Comparison of ENCODE assay signal across 8 cellular contexts in genomic region chr10:16995867-16996529, GRCh38.
DNase-seq lines count a peak whose midpoint lies in the region; ATAC-seq and TF ChIP-seq lines count a peak whose summit lies in the region.

No MANE protein-coding gene starts in this region.

- H3K27me3 ChIP-seq in esophagus muscularis mucosa (no peaks in the 10 kb centered on the region), dorsolateral prefrontal cortex (peaks cover 0 to 9% (median 0%) of the 10 kb centered on the region in 45 donors)

- intact Hi-C loops in esophagus muscularis mucosa (cut with DNase I), result no loop called here
- intact Hi-C loops in dorsolateral prefrontal cortex (cut with DNase I), result no loop called here

- peaks cover 50% of the 10 kb centered on the region for H3K4me1 Mint-ChIP-seq in osteocyte (ENCODE audit: unreplicated experiment)

- peak; percentile 73 for ATAC-seq in SK-N-SH treated with all-trans-retinoic acid at 6 μM for 48 hours
- no peak for ATAC-seq in HG03520 (IDR thresholded peaks at IDR 0.05; ENCODE audit: unreplicated experiment)

- peaks cover 18 to 46% (median 38%) of the 10 kb centered on the region in 4 donors for H3K4me1 ChIP-seq in esophagus muscularis mucosa

- no peaks in the 10 kb centered on the region for H3K27me3 Mint-ChIP-seq in osteocyte (ENCODE audit: unreplicated experiment)

- no peaks in the 10 kb centered on the region for H3K9me3 ChIP-seq in esophagus muscularis mucosa

- DNase-seq in EL (peak; percentile 41), esophagus muscularis mucosa (ENCODE audit: extremely low spot score) (no peak), osteocyte (ENCODE audit: extremely low spot score, unreplicated experiment) (no peak), ureter (ENCODE audit: low spot score) (no peak), activated gamma-delta T cell (lab: John Stamatoyannopoulos, UW) (no peak), dorsolateral prefrontal cortex (no peak)

- H3K36me3 Mint-ChIP-seq in osteocyte (ENCODE audit: unreplicated experiment), result no peaks in the 10 kb centered on the region

- WGBS in esophagus muscularis mucosa, result 34% methylated on average over 6 of the region's 6 CpGs

- TF ChIP-seq CTCF in esophagus muscularis mucosa (IDR thresholded peaks at IDR 0.05) (no peak), osteocyte (IDR thresholded peaks at IDR 0.05) (no peak), dorsolateral prefrontal cortex (IDR thresholded peaks at IDR 0.05 in 54 of 56, conservative IDR thresholded peaks at IDR 0.05 in 2 of 56; ENCODE audit: low read depth in 1 of 56, partially characterized antibody in 56 of 56) (no peak)

- TF ChIP-seq EP300 in esophagus muscularis mucosa (IDR thresholded peaks at IDR 0.05), result no peak

- peak overlapping the region; percentile 25 to 63 (median 40) for H3K27ac ChIP-seq in esophagus muscularis mucosa (replicated peaks in 1 of 4)
- H3K27ac ChIP-seq in dorsolateral prefrontal cortex, result peak overlapping the region in 12 of 59 donors; percentile 1 to 66 (median 40)

- H3K4me3 ChIP-seq in esophagus muscularis mucosa, result no peak overlapping the region
- peak overlapping the region in 1 of 59 donors; percentile 9 for H3K4me3 ChIP-seq in dorsolateral prefrontal cortex

- no peaks in the 10 kb centered on the region for H3K9me3 Mint-ChIP-seq in osteocyte (ENCODE audit: unreplicated experiment)

- no peak for TF ChIP-seq POLR2A in esophagus muscularis mucosa (IDR thresholded peaks at IDR 0.05; ENCODE audit: low read depth)

- H3K4me3 Mint-ChIP-seq in osteocyte (ENCODE audit: unreplicated experiment), result no peak overlapping the region

- no peaks in the 10 kb centered on the region for H3K36me3 ChIP-seq in esophagus muscularis mucosa

- peak overlapping the region; percentile 93 for H3K27ac Mint-ChIP-seq in osteocyte (ENCODE audit: unreplicated experiment)

TF ChIP-seq in SK-N-SH treated with all-trans-retinoic acid at 6 μM for 48 hours, 23 proteins besides CTCF, POLR2A, EP300 and RAD21:
- no peak for TF ChIP-seq TCF4 (CRISPR knock-in tag; IDR thresholded peaks at IDR 0.05; ENCODE audit: borderline replicate concordance)
- TF ChIP-seq RARB (CRISPR knock-in tag; IDR thresholded peaks at IDR 0.05), result no peak
- TF ChIP-seq, protein P1, sequence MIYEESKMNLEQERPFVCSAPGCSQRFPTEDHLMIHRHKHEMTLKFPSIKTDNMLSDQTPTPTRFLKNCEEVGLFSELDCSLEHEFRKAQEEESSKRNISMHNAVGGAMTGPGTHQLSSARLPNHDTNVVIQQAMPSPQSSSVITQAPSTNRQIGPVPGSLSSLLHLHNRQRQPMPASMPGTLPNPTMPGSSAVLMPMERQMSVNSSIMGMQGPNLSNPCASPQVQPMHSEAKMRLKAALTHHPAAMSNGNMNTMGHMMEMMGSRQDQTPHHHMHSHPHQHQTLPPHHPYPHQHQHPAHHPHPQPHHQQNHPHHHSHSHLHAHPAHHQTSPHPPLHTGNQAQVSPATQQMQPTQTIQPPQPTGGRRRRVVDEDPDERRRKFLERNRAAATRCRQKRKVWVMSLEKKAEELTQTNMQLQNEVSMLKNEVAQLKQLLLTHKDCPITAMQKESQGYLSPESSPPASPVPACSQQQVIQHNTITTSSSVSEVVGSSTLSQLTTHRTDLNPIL (CRISPR knock-in tag; IDR thresholded peaks at IDR 0.05; ENCODE audit: low read depth), result no peak
- no peak for TF ChIP-seq ZNF70 (CRISPR knock-in tag; IDR thresholded peaks at IDR 0.05)
- no peak for TF ChIP-seq PPARA (CRISPR knock-in tag; IDR thresholded peaks at IDR 0.05; ENCODE audit: borderline replicate concordance)
- TF ChIP-seq GLIS3 (CRISPR knock-in tag; IDR thresholded peaks at IDR 0.05), result no peak
- TF ChIP-seq TOX (CRISPR knock-in tag; IDR thresholded peaks at IDR 0.05; ENCODE audit: borderline replicate concordance), result no peak
- TF ChIP-seq OSR1 (CRISPR knock-in tag; IDR thresholded peaks at IDR 0.05), result no peak
- no peak for TF ChIP-seq ARNTL (CRISPR knock-in tag; IDR thresholded peaks at IDR 0.05; ENCODE audit: borderline replicate concordance, low read depth)
- TF ChIP-seq ISL1 (CRISPR knock-in tag; IDR thresholded peaks at IDR 0.05), result no peak; the same call in 1 of the 2 replicates
- TF ChIP-seq ZNF8 (CRISPR knock-in tag; IDR thresholded peaks at IDR 0.05), result no peak
